ENCODE assay signal across 1 cellular context in genomic region chr1:207025144-207025880, GRCh38.
TF ChIP-seq lines count a peak whose summit lies in the region.

No MANE protein-coding gene starts in this region.

TF ChIP-seq in HepG2, 621 proteins besides CTCF, POLR2A, EP300 and RAD21 (continues in another document):
- TF ChIP-seq RFXANK (CRISPR knock-in tag; IDR thresholded peaks at IDR 0.05) = 0 out of 2 replicates have a peak, but pooled peaks have one; percentile 50
- no peak for TF ChIP-seq MXD3 (CRISPR knock-in tag; IDR thresholded peaks at IDR 0.05)
- TF ChIP-seq ZNF549 (CRISPR knock-in tag; IDR thresholded peaks at IDR 0.05) = no peak
- no peak for TF ChIP-seq ZNF619 (CRISPR knock-in tag; IDR thresholded peaks at IDR 0.05)
- no peak for TF ChIP-seq ZFP1 (CRISPR knock-in tag; IDR thresholded peaks at IDR 0.05)
- no peak for TF ChIP-seq ZNF12 (CRISPR knock-in tag; IDR thresholded peaks at IDR 0.05)
- no peak for TF ChIP-seq ZNF143 (CRISPR knock-in tag; IDR thresholded peaks at IDR 0.05)
- TF ChIP-seq RAD51 (IDR thresholded peaks at IDR 0.05; ENCODE audit: borderline replicate concordance) = no peak
- TF ChIP-seq ZNF768 (CRISPR knock-in tag; IDR thresholded peaks at IDR 0.05) = no peak
- TF ChIP-seq ATF5 (CRISPR knock-in tag; IDR thresholded peaks at IDR 0.05; ENCODE audit: low read depth) = no peak
- TF ChIP-seq ZBTB7B (CRISPR knock-in tag; IDR thresholded peaks at IDR 0.05) = no peak
- TF ChIP-seq HOXA3 (CRISPR knock-in tag; IDR thresholded peaks at IDR 0.05) = no peak
- no peak for TF ChIP-seq NAIF1 (CRISPR knock-in tag; IDR thresholded peaks at IDR 0.05; ENCODE audit: borderline replicate concordance)
- TF ChIP-seq DMAP1 (CRISPR knock-in tag; IDR thresholded peaks at IDR 0.05) = no peak
- TF ChIP-seq CREM (IDR thresholded peaks at IDR 0.05) = peak; percentile 31; the same call in 1 of the 2 replicates
- TF ChIP-seq CREM (CRISPR knock-in tag; IDR thresholded peaks at IDR 0.05) = no peak
- TF ChIP-seq HES4 (CRISPR knock-in tag; IDR thresholded peaks at IDR 0.05; ENCODE audit: borderline replicate concordance) = no peak
- TF ChIP-seq RELA (CRISPR knock-in tag; IDR thresholded peaks at IDR 0.05) = no peak
- TF ChIP-seq ZNF644 (CRISPR knock-in tag; IDR thresholded peaks at IDR 0.05; ENCODE audit: low read depth) = no peak
- TF ChIP-seq ZFP37 (CRISPR knock-in tag; IDR thresholded peaks at IDR 0.05; ENCODE audit: borderline replicate concordance) = no peak
- TF ChIP-seq YEATS4 (CRISPR knock-in tag; IDR thresholded peaks at IDR 0.05; ENCODE audit: borderline replicate concordance) = no peak
- TF ChIP-seq THAP9 (CRISPR knock-in tag; IDR thresholded peaks at IDR 0.05; ENCODE audit: borderline replicate concordance) = no peak
- TF ChIP-seq CREBL2 (CRISPR knock-in tag; IDR thresholded peaks at IDR 0.05; ENCODE audit: borderline replicate concordance) = no peak
- no peak for TF ChIP-seq ZFP62 (CRISPR knock-in tag; IDR thresholded peaks at IDR 0.05)
- TF ChIP-seq SOX13 (IDR thresholded peaks at IDR 0.05) = no peak
- TF ChIP-seq SOX13 (CRISPR knock-in tag; conservative IDR thresholded peaks at IDR 0.05 in 1 of 2, IDR thresholded peaks at IDR 0.05 in 1 of 2) = peak in 1 of 2 experiments; percentile 85; a peak in 2 of 4 replicates
- TF ChIP-seq SNAPC4 (CRISPR knock-in tag; IDR thresholded peaks at IDR 0.05) = no peak
- no peak for TF ChIP-seq ZNF468 (CRISPR knock-in tag; IDR thresholded peaks at IDR 0.05)
- no peak for TF ChIP-seq REXO4 (CRISPR knock-in tag; IDR thresholded peaks at IDR 0.05; ENCODE audit: borderline replicate concordance)
- no peak for TF ChIP-seq CEBPB (IDR thresholded peaks at IDR 0.05; ENCODE audit: borderline replicate concordance, low read depth, low read length)
- no peak for TF ChIP-seq MAFF (IDR thresholded peaks at IDR 0.05; ENCODE audit: low read depth, low read length)
- TF ChIP-seq ZNF703 (CRISPR knock-in tag; IDR thresholded peaks at IDR 0.05; ENCODE audit: borderline replicate concordance) = no peak
- TF ChIP-seq FLYWCH1 (CRISPR knock-in tag; IDR thresholded peaks at IDR 0.05) = no peak
- 0 out of 2 replicates have a peak, but pooled peaks have one; percentile 37 for TF ChIP-seq IKZF5 (CRISPR knock-in tag; IDR thresholded peaks at IDR 0.05)
- TF ChIP-seq ZSCAN20 (CRISPR knock-in tag; IDR thresholded peaks at IDR 0.05; ENCODE audit: borderline replicate concordance) = no peak
- TF ChIP-seq ELF3 (CRISPR knock-in tag; IDR thresholded peaks at IDR 0.05) = peak; percentile 86
- no peak for TF ChIP-seq FOXJ3 (CRISPR knock-in tag; IDR thresholded peaks at IDR 0.05; ENCODE audit: borderline replicate concordance)
- no peak for TF ChIP-seq ARNT2 (CRISPR knock-in tag; IDR thresholded peaks at IDR 0.05; ENCODE audit: low read depth)
- no peak; the same call in 1 of the 2 replicates for TF ChIP-seq PITX1 (CRISPR knock-in tag; IDR thresholded peaks at IDR 0.05)
- TF ChIP-seq ETV6 (CRISPR knock-in tag; conservative IDR thresholded peaks at IDR 0.05) = no peak
- peak; percentile 89 for TF ChIP-seq HDAC2 (CRISPR knock-in tag; IDR thresholded peaks at IDR 0.05)
- TF ChIP-seq TSC22D2 (CRISPR knock-in tag; IDR thresholded peaks at IDR 0.05; ENCODE audit: borderline replicate concordance) = no peak
- no peak for TF ChIP-seq NBN (conservative IDR thresholded peaks at IDR 0.05)
- no peak for TF ChIP-seq PREB (CRISPR knock-in tag; IDR thresholded peaks at IDR 0.05)
- TF ChIP-seq PAF1 (CRISPR knock-in tag; IDR thresholded peaks at IDR 0.05) = no peak
- no peak for TF ChIP-seq SMAD9 (CRISPR knock-in tag; IDR thresholded peaks at IDR 0.05)
- no peak for TF ChIP-seq ZNF704 (CRISPR knock-in tag; IDR thresholded peaks at IDR 0.05; ENCODE audit: borderline replicate concordance)
- TF ChIP-seq MIXL1 (CRISPR knock-in tag; IDR thresholded peaks at IDR 0.05) = peak; percentile 82
- no peak for TF ChIP-seq ZNF121 (CRISPR knock-in tag; IDR thresholded peaks at IDR 0.05)
- TF ChIP-seq BCL6 (CRISPR knock-in tag; IDR thresholded peaks at IDR 0.05) = peak; percentile 87
- no peak for TF ChIP-seq NCOA1 (CRISPR knock-in tag; IDR thresholded peaks at IDR 0.05)
- TF ChIP-seq ZNF333 (CRISPR knock-in tag; IDR thresholded peaks at IDR 0.05; ENCODE audit: borderline replicate concordance) = no peak
- no peak for TF ChIP-seq SMARCC2 (IDR thresholded peaks at IDR 0.05)
- no peak for TF ChIP-seq SMARCE1 (IDR thresholded peaks at IDR 0.05; ENCODE audit: borderline replicate concordance)
- TF ChIP-seq HINFP (CRISPR knock-in tag; IDR thresholded peaks at IDR 0.05; ENCODE audit: low read depth) = no peak
- no peak for TF ChIP-seq ZNF446 (CRISPR knock-in tag; IDR thresholded peaks at IDR 0.05)
- no peak for TF ChIP-seq ZSCAN5A (CRISPR knock-in tag; IDR thresholded peaks at IDR 0.05; ENCODE audit: borderline replicate concordance)
- no peak for TF ChIP-seq MZF1 (CRISPR knock-in tag; IDR thresholded peaks at IDR 0.05; ENCODE audit: borderline replicate concordance)
- TF ChIP-seq ZNF230 (CRISPR knock-in tag; IDR thresholded peaks at IDR 0.05) = no peak
- TF ChIP-seq ZNF556 (CRISPR knock-in tag; IDR thresholded peaks at IDR 0.05; ENCODE audit: borderline replicate concordance) = no peak
- no peak for TF ChIP-seq CREB1 (IDR thresholded peaks at IDR 0.05)
- TF ChIP-seq CREB1 (CRISPR knock-in tag; IDR thresholded peaks at IDR 0.05) = peak; percentile 68
- no peak for TF ChIP-seq RBM39 (IDR thresholded peaks at IDR 0.05; ENCODE audit: low read depth, low read length, poor library complexity, severe bottlenecking)
- TF ChIP-seq ZMAT5 (CRISPR knock-in tag; IDR thresholded peaks at IDR 0.05; ENCODE audit: borderline replicate concordance, low read depth) = no peak
